ENCODE assay signal across 1 cellular context in genomic region chrX:69109706-69110635, GRCh38.
TF ChIP-seq lines count a peak whose summit lies in the region.

No MANE protein-coding gene starts in this region.

TF ChIP-seq in HCT116, 20 proteins besides CTCF, POLR2A, EP300 and RAD21 (continued from another document):
- TF ChIP-seq YY1 (IDR thresholded peaks at IDR 0.05; ENCODE audit: extremely low read depth, insufficient replicate concordance, low read depth, low read length) (no peak), REST (IDR thresholded peaks at IDR 0.05; ENCODE audit: low read depth) (no peak), MAX (IDR thresholded peaks at IDR 0.05) (no peak), SRF (IDR thresholded peaks at IDR 0.05; ENCODE audit: low read depth) (no peak), CEBPB (IDR thresholded peaks at IDR 0.05; ENCODE audit: low read depth) (no peak), ZFX (IDR thresholded peaks at IDR 0.05) (no peak), SIN3A (IDR thresholded peaks at IDR 0.05; ENCODE audit: low read depth) (no peak), JUND (IDR thresholded peaks at IDR 0.05) (no peak)
